ENCODE assay signal across 1 cellular context in genomic region chr5:95842955-95843544, GRCh38.
TF ChIP-seq lines count a peak whose summit lies in the region.

No MANE protein-coding gene starts in this region.

TF ChIP-seq in GM12878, 131 proteins besides CTCF, POLR2A, EP300 and RAD21 (continued from another document and continues in another):
- peak; percentile 77 for TF ChIP-seq IRF4 (IDR thresholded peaks at IDR 0.05; ENCODE audit: low read depth, low read length)
- TF ChIP-seq TAF1 (IDR thresholded peaks at IDR 0.05; ENCODE audit: borderline replicate concordance, low read depth, low read length), result no peak
- TF ChIP-seq IKZF1 (conservative IDR thresholded peaks at IDR 0.05), result peak; percentile 76
- no peak for TF ChIP-seq CEBPZ (IDR thresholded peaks at IDR 0.05; ENCODE audit: low read depth, low read length)
- no peak for TF ChIP-seq TBL1XR1 (IDR thresholded peaks at IDR 0.05; ENCODE audit: low read depth, low read length)
- no peak for TF ChIP-seq SIN3A (IDR thresholded peaks at IDR 0.05; ENCODE audit: low read depth, low read length)
- TF ChIP-seq SMC3 (IDR thresholded peaks at IDR 0.05; ENCODE audit: borderline replicate concordance, low read length), result peak; percentile 89
- no peak for TF ChIP-seq CHD1 (IDR thresholded peaks at IDR 0.05; ENCODE audit: low read depth, low read length)
- no peak for TF ChIP-seq HCFC1 (IDR thresholded peaks at IDR 0.05; ENCODE audit: low read length)
- TF ChIP-seq TARDBP (IDR thresholded peaks at IDR 0.05; ENCODE audit: borderline replicate concordance), result no peak
- TF ChIP-seq ZNF217 (IDR thresholded peaks at IDR 0.05), result no peak
- peak; percentile 84 for TF ChIP-seq EED (IDR thresholded peaks at IDR 0.05; ENCODE audit: low read depth)
- TF ChIP-seq PKNOX1 (IDR thresholded peaks at IDR 0.05), result peak; percentile 90
- TF ChIP-seq SIX5 (IDR thresholded peaks at IDR 0.05; ENCODE audit: low read depth, low read length, severe bottlenecking), result no peak
- no peak for TF ChIP-seq PML (IDR thresholded peaks at IDR 0.05; ENCODE audit: low read length)
- peak in 1 of 2 experiments; percentile 65; a peak in 2 of 4 replicates for TF ChIP-seq ETV6 (conservative IDR thresholded peaks at IDR 0.05 in 1 of 2, IDR thresholded peaks at IDR 0.05 in 1 of 2; ENCODE audit: borderline replicate concordance in 1 of 2, low read depth in 1 of 2)
- TF ChIP-seq E2F4 (IDR thresholded peaks at IDR 0.05; ENCODE audit: low read depth, low read length), result no peak
- TF ChIP-seq IKZF2 (IDR thresholded peaks at IDR 0.05), result peak; percentile 69 to 78; a peak in 3 of 4 replicates
- TF ChIP-seq CBX5 (IDR thresholded peaks at IDR 0.05; ENCODE audit: low read depth), result 0 out of 2 replicates have a peak, but pooled peaks have one; percentile 46
- TF ChIP-seq RELB (IDR thresholded peaks at IDR 0.05; ENCODE audit: low read depth), result peak; percentile 44; the same call in 1 of the 2 replicates
- TF ChIP-seq NKRF (conservative IDR thresholded peaks at IDR 0.05), result no peak
- no peak for TF ChIP-seq GABPA (IDR thresholded peaks at IDR 0.05; ENCODE audit: low read depth)
- no peak for TF ChIP-seq STAT3 (IDR thresholded peaks at IDR 0.05; ENCODE audit: low read depth, low read length)
- TF ChIP-seq JUNB (IDR thresholded peaks at IDR 0.05), result peak; percentile 48; the same call in 1 of the 2 replicates
- TF ChIP-seq IRF5 (IDR thresholded peaks at IDR 0.05; ENCODE audit: borderline replicate concordance), result no peak
- TF ChIP-seq SREBF1 (IDR thresholded peaks at IDR 0.05; ENCODE audit: low read length), result no peak
- peak; percentile 71 for TF ChIP-seq CBFB (IDR thresholded peaks at IDR 0.05; ENCODE audit: low read depth)
- peak; percentile 30 for TF ChIP-seq MEF2B (IDR thresholded peaks at IDR 0.05; ENCODE audit: partially characterized antibody, poor library complexity, severe bottlenecking)
- no peak for TF ChIP-seq BRCA1 (IDR thresholded peaks at IDR 0.05; ENCODE audit: low read depth, low read length)
- TF ChIP-seq YBX1 (IDR thresholded peaks at IDR 0.05), result no peak
- no peak for TF ChIP-seq ZSCAN29 (IDR thresholded peaks at IDR 0.05)
- TF ChIP-seq TCF7 (IDR thresholded peaks at IDR 0.05; ENCODE audit: borderline replicate concordance), result no peak
- no peak for TF ChIP-seq SP1 (IDR thresholded peaks at IDR 0.05; ENCODE audit: low read depth, low read length)
- TF ChIP-seq NBN (IDR thresholded peaks at IDR 0.05), result peak; percentile 66; the same call in 1 of the 2 replicates
- no peak for TF ChIP-seq KAT2A (conservative IDR thresholded peaks at IDR 0.05; ENCODE audit: control insufficient read depth, low read depth, low read length)
- TF ChIP-seq NFYA (IDR thresholded peaks at IDR 0.05; ENCODE audit: borderline replicate concordance, low read depth, low read length), result no peak
- TF ChIP-seq MAX (IDR thresholded peaks at IDR 0.05; ENCODE audit: low read depth, low read length), result peak; percentile 38; the same call in 1 of the 2 replicates
- no peak for TF ChIP-seq RELA (IDR thresholded peaks at IDR 0.05; ENCODE audit: borderline replicate concordance, partially characterized antibody)
- TF ChIP-seq REST (IDR thresholded peaks at IDR 0.05; ENCODE audit: low read depth, low read length), result no peak
- peak; percentile 35; the same call in 1 of the 2 replicates for TF ChIP-seq PAX5 (IDR thresholded peaks at IDR 0.05; ENCODE audit: borderline replicate concordance, low read depth, low read length)
- peak; percentile 91 for TF ChIP-seq RUNX3 (IDR thresholded peaks at IDR 0.05; ENCODE audit: low read length)
- no peak for TF ChIP-seq NR2C1 (IDR thresholded peaks at IDR 0.05)
- TF ChIP-seq ATF7 (IDR thresholded peaks at IDR 0.05; ENCODE audit: low read depth), result peak; percentile 59; the same call in 1 of the 2 replicates
- peak; percentile 49 for TF ChIP-seq E2F8 (IDR thresholded peaks at IDR 0.05; ENCODE audit: low read depth, partially characterized antibody)
